In the genomic region with DNA sequence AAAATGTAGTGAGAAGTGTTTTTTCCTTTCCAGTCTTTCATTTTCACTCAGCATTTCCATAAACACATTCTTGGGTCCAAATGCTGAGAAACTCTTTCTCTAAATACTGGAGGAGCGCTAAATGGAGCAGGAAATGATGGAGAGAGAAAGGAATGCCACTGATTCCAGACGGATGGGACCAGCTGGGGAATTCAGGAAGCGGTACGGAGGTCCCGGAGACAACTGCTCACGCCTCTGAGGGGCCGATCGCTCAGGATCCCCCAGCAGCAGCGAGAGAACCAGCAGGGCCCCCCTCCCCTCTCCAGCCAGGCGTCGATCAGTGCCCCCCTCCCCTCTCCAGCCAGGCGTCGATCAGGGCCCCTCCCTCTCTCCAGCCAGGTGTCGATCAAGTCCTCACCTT, we compare ENCODE assay signal across 1 cellular context.
TF ChIP-seq lines count a peak whose summit lies in the region.

No MANE protein-coding gene starts in this region.

TF ChIP-seq in H1, 55 proteins besides CTCF, POLR2A, EP300 and RAD21:
- TF ChIP-seq CREB1 (IDR thresholded peaks at IDR 0.05) (0 out of 2 replicates have a peak, but pooled peaks have one; percentile 25), YY1 (IDR thresholded peaks at IDR 0.05; ENCODE audit: low read depth, low read length) (no peak), CHD2 (IDR thresholded peaks at IDR 0.05; ENCODE audit: low read length) (no peak), JUND (IDR thresholded peaks at IDR 0.05; ENCODE audit: low read length) (peak; percentile 81), ATF3 (IDR thresholded peaks at IDR 0.05; ENCODE audit: insufficient read depth, low read depth, low read length) (no peak), TCF12 (IDR thresholded peaks at IDR 0.05; ENCODE audit: low read depth, low read length) (0 out of 2 replicates have a peak, but pooled peaks have one; percentile 58), BRCA1 (IDR thresholded peaks at IDR 0.05; ENCODE audit: low read depth, low read length) (no peak), GTF2F1 (IDR thresholded peaks at IDR 0.05; ENCODE audit: borderline replicate concordance, low read depth, low read length) (no peak), RFX5 (IDR thresholded peaks at IDR 0.05; ENCODE audit: borderline replicate concordance, low read depth, low read length) (no peak), SP2 (IDR thresholded peaks at IDR 0.05; ENCODE audit: low read length) (no peak), KDM4A (IDR thresholded peaks at IDR 0.05; ENCODE audit: low read depth, low read length, severe bottlenecking) (no peak), CEBPB (IDR thresholded peaks at IDR 0.05; ENCODE audit: low read depth, low read length) (no peak), MAX (IDR thresholded peaks at IDR 0.05) (no peak), EGR1 (IDR thresholded peaks at IDR 0.05; ENCODE audit: borderline replicate concordance, low read depth, low read length) (no peak), SAP30 (IDR thresholded peaks at IDR 0.05; ENCODE audit: insufficient read depth, insufficient replicate concordance, low read length) (no peak), RNF2 (IDR thresholded peaks at IDR 0.05; ENCODE audit: borderline replicate concordance, low read depth, low read length, missing control alignments, poor library complexity, severe bottlenecking) (no peak), POU5F1 (IDR thresholded peaks at IDR 0.05; ENCODE audit: low read depth, low read length) (no peak), USF2 (IDR thresholded peaks at IDR 0.05; ENCODE audit: low read length) (no peak), CTBP2 (IDR thresholded peaks at IDR 0.05; ENCODE audit: borderline replicate concordance, insufficient read depth, insufficient read length, low read length) (no peak), GABPA (IDR thresholded peaks at IDR 0.05; ENCODE audit: borderline replicate concordance, insufficient read depth, low read length) (no peak), SIX5 (IDR thresholded peaks at IDR 0.05; ENCODE audit: low read depth, low read length) (no peak), SUZ12 (IDR thresholded peaks at IDR 0.05; ENCODE audit: low read length) (no peak), SRF (IDR thresholded peaks at IDR 0.05; ENCODE audit: low read depth, low read length) (no peak), RXRA (IDR thresholded peaks at IDR 0.05; ENCODE audit: insufficient read depth, low read depth, low read length) (no peak), TAF1 (IDR thresholded peaks at IDR 0.05; ENCODE audit: low read depth, low read length) (0 out of 2 replicates have a peak, but pooled peaks have one; percentile 28), CBX8 (IDR thresholded peaks at IDR 0.05; ENCODE audit: borderline replicate concordance, low read depth, low read length) (no peak), EZH2 (IDR thresholded peaks at IDR 0.05; ENCODE audit: low read depth, low read length, severe bottlenecking) (no peak), TEAD4 (IDR thresholded peaks at IDR 0.05; ENCODE audit: low read depth, low read length) (peak; percentile 60; the same call in 1 of the 2 replicates), SP4 (IDR thresholded peaks at IDR 0.05; ENCODE audit: low read length) (no peak), FOSL1 (IDR thresholded peaks at IDR 0.05; ENCODE audit: insufficient read depth, low read depth, low read length) (no peak), NRF1 (IDR thresholded peaks at IDR 0.05; ENCODE audit: low read depth, low read length) (no peak), ATF2 (IDR thresholded peaks at IDR 0.05; ENCODE audit: low read length) (no peak), BCL11A (IDR thresholded peaks at IDR 0.05; ENCODE audit: low read depth in 2 of 2, low read length in 2 of 2) (no peak), MAFK (IDR thresholded peaks at IDR 0.05; ENCODE audit: low read depth, low read length) (no peak), CHD1 (IDR thresholded peaks at IDR 0.05; ENCODE audit: low read depth, low read length) (no peak), JUN (IDR thresholded peaks at IDR 0.05; ENCODE audit: low read depth, low read length) (no peak), PHF8 (conservative IDR thresholded peaks at IDR 0.05; ENCODE audit: low read depth, low read length) (no peak), BACH1 (IDR thresholded peaks at IDR 0.05; ENCODE audit: low read length) (no peak), KDM5A (IDR thresholded peaks at IDR 0.05; ENCODE audit: low read length) (no peak), SIN3A (conservative IDR thresholded peaks at IDR 0.05 in 1 of 2, IDR thresholded peaks at IDR 0.05 in 1 of 2; ENCODE audit: low read depth in 1 of 2, low read length in 2 of 2) (0 out of 4 replicates have a peak, but pooled peaks of 1 of the 2 experiments have one; percentile 47), CHD7 (IDR thresholded peaks at IDR 0.05; ENCODE audit: insufficient replicate concordance, low read length) (no peak), CBX5 (IDR thresholded peaks at IDR 0.05; ENCODE audit: low read depth, low read length) (no peak), KDM1A (IDR thresholded peaks at IDR 0.05; ENCODE audit: borderline replicate concordance, low read length) (no peak)
